In genomic region chr6:119301429-119301828, GRCh38 we compare ENCODE assay signal across 9 cellular contexts. TPM values are rescaled to one million over a fixed set of nuclear protein-coding genes. Genes with fewer than 3 reads are reported as not detected.
"Had no signal": no experiment of that assay in that cellular context is flagged by ENCODE, and none has a peak within 500 bp of the region (broad histone marks: within the 10 kb centered on the region; RNA-seq: fewer than 3 reads in every experiment).

No MANE protein-coding gene starts in this region.

- H3K4me3 ChIP-seq: GM12878 had no signal

- ATAC-seq: GM12878 had no signal

- FAIRE-seq: G401.6, GM12878, GM12891, GM12892, GM18507, GM19239 had no signal

- DNase-seq: GDM1, GF-D8 had no signal

RNA-seq across cellular contexts. Expression of gene MAN1A1, which starts 48.1 kb away (rescaled TPM):
- total RNA-seq: G401 had no signal
